In genomic region chr20:62876826-62877728, GRCh38 we compare ENCODE assay signal across 1 cellular context.
TF ChIP-seq lines count a peak whose summit lies in the region.

No MANE protein-coding gene starts in this region.

TF ChIP-seq in HepG2, 621 proteins besides CTCF, POLR2A, EP300 and RAD21 (continued from another document):
- peak; percentile 65; the same call in 1 of the 2 replicates for TF ChIP-seq ZMAT3 (CRISPR knock-in tag; conservative IDR thresholded peaks at IDR 0.05)
- TF ChIP-seq MNT (IDR thresholded peaks at IDR 0.05): no peak
- TF ChIP-seq ZNF740 (CRISPR knock-in tag; IDR thresholded peaks at IDR 0.05): no peak
- TF ChIP-seq ZNF770 (CRISPR knock-in tag; IDR thresholded peaks at IDR 0.05): no peak; the same call in 1 of the 2 replicates
- no peak for TF ChIP-seq BRF2 (CRISPR knock-in tag; IDR thresholded peaks at IDR 0.05)
- TF ChIP-seq NR0B2 (CRISPR knock-in tag; IDR thresholded peaks at IDR 0.05): no peak
- no peak for TF ChIP-seq SIX4 (CRISPR knock-in tag; IDR thresholded peaks at IDR 0.05)
- no peak for TF ChIP-seq NR3C1 (CRISPR knock-in tag; IDR thresholded peaks at IDR 0.05)
- peak; percentile 73 for TF ChIP-seq HDAC1 (CRISPR knock-in tag; IDR thresholded peaks at IDR 0.05)
- TF ChIP-seq PAXIP1 (CRISPR knock-in tag; conservative IDR thresholded peaks at IDR 0.05): peak; percentile 42
- no peak for TF ChIP-seq ARID2 (CRISPR knock-in tag; IDR thresholded peaks at IDR 0.05; ENCODE audit: borderline replicate concordance)
- no peak for TF ChIP-seq NRL (CRISPR knock-in tag; IDR thresholded peaks at IDR 0.05; ENCODE audit: borderline replicate concordance)
- no peak for TF ChIP-seq ZNF12 (CRISPR knock-in tag; IDR thresholded peaks at IDR 0.05)
- peak; percentile 17; the same call in 1 of the 2 replicates for TF ChIP-seq ZNF572 (CRISPR knock-in tag; IDR thresholded peaks at IDR 0.05)
- no peak for TF ChIP-seq ZNF282 (IDR thresholded peaks at IDR 0.05; ENCODE audit: partially characterized antibody)
- no peak for TF ChIP-seq FOXA3 (CRISPR knock-in tag; IDR thresholded peaks at IDR 0.05)
- TF ChIP-seq ETS1 (CRISPR knock-in tag; IDR thresholded peaks at IDR 0.05): no peak
- peak; percentile 41; the same call in 1 of the 2 replicates for TF ChIP-seq SMAD1 (CRISPR knock-in tag; IDR thresholded peaks at IDR 0.05; ENCODE audit: borderline replicate concordance, low read depth)
- TF ChIP-seq ZNF766 (CRISPR knock-in tag; IDR thresholded peaks at IDR 0.05; ENCODE audit: borderline replicate concordance): no peak
- no peak for TF ChIP-seq ZBTB46 (CRISPR knock-in tag; IDR thresholded peaks at IDR 0.05; ENCODE audit: borderline replicate concordance)
- no peak for TF ChIP-seq PITX1 (CRISPR knock-in tag; IDR thresholded peaks at IDR 0.05)
- no peak for TF ChIP-seq MXD4 (CRISPR knock-in tag; IDR thresholded peaks at IDR 0.05)
- no peak for TF ChIP-seq KAT8 (CRISPR knock-in tag; IDR thresholded peaks at IDR 0.05)
- TF ChIP-seq ZNF484 (CRISPR knock-in tag; IDR thresholded peaks at IDR 0.05; ENCODE audit: borderline replicate concordance, low read depth): no peak
- TF ChIP-seq SALL1 (CRISPR knock-in tag; IDR thresholded peaks at IDR 0.05): peak; percentile 58
- TF ChIP-seq USF2 (IDR thresholded peaks at IDR 0.05; ENCODE audit: low read depth, low read length): no peak
- no peak for TF ChIP-seq USF2 (CRISPR knock-in tag; IDR thresholded peaks at IDR 0.05; ENCODE audit: borderline replicate concordance)
- TF ChIP-seq ZNF576 (CRISPR knock-in tag; IDR thresholded peaks at IDR 0.05): no peak
- peak; percentile 36; the same call in 1 of the 2 replicates for TF ChIP-seq RBFOX2 (IDR thresholded peaks at IDR 0.05; ENCODE audit: low read depth, low read length)
- no peak for TF ChIP-seq ZNF256 (CRISPR knock-in tag; conservative IDR thresholded peaks at IDR 0.05)
- no peak for TF ChIP-seq ZFP1 (CRISPR knock-in tag; IDR thresholded peaks at IDR 0.05)
- TF ChIP-seq ZSCAN5A (CRISPR knock-in tag; IDR thresholded peaks at IDR 0.05; ENCODE audit: borderline replicate concordance): no peak
- TF ChIP-seq ZNF124 (CRISPR knock-in tag; IDR thresholded peaks at IDR 0.05): no peak
- no peak for TF ChIP-seq BCL3 (CRISPR knock-in tag; IDR thresholded peaks at IDR 0.05)
- TF ChIP-seq ASH2L (IDR thresholded peaks at IDR 0.05; ENCODE audit: insufficient read length, low read depth, low read length): no peak
- TF ChIP-seq ZFP36 (IDR thresholded peaks at IDR 0.05; ENCODE audit: borderline replicate concordance, low read depth, low read length, partially characterized antibody): no peak
- peak; percentile 82; the same call in 1 of the 2 replicates for TF ChIP-seq ZC3H13 (CRISPR knock-in tag; IDR thresholded peaks at IDR 0.05)
- TF ChIP-seq CCAR2 (optimal IDR thresholded peaks at IDR 0.05; ENCODE audit: low read depth, low read length): no peak
- no peak for TF ChIP-seq CEBPB (IDR thresholded peaks at IDR 0.05; ENCODE audit: borderline replicate concordance, low read depth, low read length)
- no peak for TF ChIP-seq PPARG (CRISPR knock-in tag; conservative IDR thresholded peaks at IDR 0.05)
- TF ChIP-seq JUNB (CRISPR knock-in tag; IDR thresholded peaks at IDR 0.05; ENCODE audit: borderline replicate concordance): no peak
- TF ChIP-seq ZNF121 (CRISPR knock-in tag; IDR thresholded peaks at IDR 0.05): 0 out of 2 replicates have a peak, but pooled peaks have one; percentile 10
- no peak for TF ChIP-seq GRHL1 (CRISPR knock-in tag; conservative IDR thresholded peaks at IDR 0.05)
- peak; percentile 29; the same call in 1 of the 2 replicates for TF ChIP-seq RARA (CRISPR knock-in tag; IDR thresholded peaks at IDR 0.05)
